Comparison of ENCODE assay signal across 15 cellular contexts in genomic region chr4:105657117-105657765, GRCh38. TPM values are rescaled to one million over a fixed set of nuclear protein-coding genes. Genes with fewer than 3 reads are reported as not detected.
DNase-seq lines count a peak whose midpoint lies in the region; ATAC-seq and TF ChIP-seq lines count a peak whose summit lies in the region.
"Had no signal": no experiment of that assay in that cellular context is flagged by ENCODE, and none has a peak within 500 bp of the region (broad histone marks: within the 10 kb centered on the region; RNA-seq: fewer than 3 reads in every experiment).

No MANE protein-coding gene starts in this region.

- POLR2A ChIA-PET in PC-3 (lab: Charles Lee; ENCODE audit: unreplicated experiment) = no interaction called here

- TF ChIP-seq CTCF in 22Rv1 (IDR thresholded peaks at IDR 0.05) (no peak), PC-3 (conservative IDR thresholded peaks at IDR 0.05; ENCODE audit: low read depth, low read length) (no peak), astrocyte of the cerebellum (IDR thresholded peaks at IDR 0.05; ENCODE audit: low read depth, low read length, missing control alignments) (no peak)

- no peaks in the 10 kb centered on the region for H3K79me2 ChIP-seq in PC-3 (ENCODE audit: low read length)
- H3K79me2 ChIP-seq in GM23248 (ENCODE audit: insufficient read depth) = no peaks in the 10 kb centered on the region

- H3K9ac ChIP-seq in PC-3 (ENCODE audit: low read length) (no peak overlapping the region), GM23248 (no peak overlapping the region)

- no peak overlapping the region for H3K4me2 ChIP-seq in PC-3 (ENCODE audit: low read length)
- H3K4me2 ChIP-seq in GM23248 (ENCODE audit: unreplicated experiment) = no peak overlapping the region

- ATAC-seq in PC-3 = peak; percentile 59
- ATAC-seq in HG02938 (IDR thresholded peaks at IDR 0.05; ENCODE audit: unreplicated experiment) = no peak

- H4K20me1 ChIP-seq in PC-3 (ENCODE audit: low read length) (no peaks in the 10 kb centered on the region), GM23248 (ENCODE audit: insufficient read depth) (no peaks in the 10 kb centered on the region)

- H3K4me3 ChIP-seq in PC-3 (ENCODE audit: low read length) = no peak overlapping the region
- no peak overlapping the region for H3K4me3 ChIP-seq in astrocyte of the cerebellum (ENCODE audit: low read depth, low read length)
- H3K4me3 ChIP-seq in GM23248 = no peak overlapping the region
- H3K4me3 ChIP-seq: HAP-1 had no signal

- no peaks in the 10 kb centered on the region for H3K4me1 Mint-ChIP-seq in activated T-cell treated with anti-CD3 and anti-CD28 coated beads, Interleukin-2, amount 50 U/mL, for 24 hours (ENCODE audit: low read depth)
- H3K4me1 Mint-ChIP-seq: B cell; CD4-positive, alpha-beta memory T cell had no signal

- CTCF ChIA-PET in PC-3 (lab: Charles Lee) = no interaction called here

- no peak overlapping the region for H3K4me3 Mint-ChIP-seq in activated T-cell treated with anti-CD3 and anti-CD28 coated beads, Interleukin-2, amount 50 U/mL, for 24 hours
- H3K4me3 Mint-ChIP-seq: B cell; CD4-positive, alpha-beta memory T cell had no signal

- no peaks in the 10 kb centered on the region for H3F3A ChIP-seq in PC-3 (ENCODE audit: low read length, unreplicated experiment)
- H3F3A ChIP-seq in GM23248 (ENCODE audit: insufficient read depth) = no peaks in the 10 kb centered on the region

- H3K4me1 ChIP-seq in PC-3 (ENCODE audit: insufficient read depth, low read length) (peaks cover 30% of the 10 kb centered on the region), GM23248 (ENCODE audit: insufficient read depth) (no peaks in the 10 kb centered on the region)
- H3K4me1 ChIP-seq: HAP-1 had no signal

- in situ Hi-C loops in astrocyte of the cerebellum (cut with HindIII; ENCODE audit: low sequenced_read_pairs) (no loop called here), GM23248 (cut with MboI) (no loop called here)

- peaks cover under 1% of the 10 kb centered on the region for H3K27me3 Mint-ChIP-seq in activated T-cell treated with anti-CD3 and anti-CD28 coated beads, Interleukin-2, amount 50 U/mL, for 24 hours

- H3K27ac Mint-ChIP-seq in activated T-cell treated with anti-CD3 and anti-CD28 coated beads, Interleukin-2, amount 50 U/mL, for 24 hours = no peak overlapping the region
- H3K27ac Mint-ChIP-seq: B cell; CD4-positive, alpha-beta memory T cell had no signal

- DNase-seq in PC-3 (peak; percentile 54), astrocyte of the cerebellum (ENCODE audit: low read depth) (peak; percentile 26), epithelial cell of prostate (ENCODE audit: low read depth, low spot score) (peak; percentile 29), GM23248 (no peak), NCI-H1048 (lab: John Stamatoyannopoulos, UW) (no peak)
- DNase-seq in activated T-cell treated with anti-CD3 and anti-CD28 coated beads, Interleukin-2, amount 50 U/mL, for 24 hours = no peak
- DNase-seq: C1 segment of cervical spinal cord; CD4-positive, alpha-beta memory T cell; DMS79 treated with DMSO at 0.1 percent for 48 hours; EL had no signal

- H3K9me2 ChIP-seq in PC-3 (replicated peaks; ENCODE audit: low read length) (no peaks in the 10 kb centered on the region), GM23248 (ENCODE audit: insufficient read depth) (no peaks in the 10 kb centered on the region)

- H3K9me3 ChIP-seq in PC-3 (ENCODE audit: low read length) = no peaks in the 10 kb centered on the region
- H3K9me3 ChIP-seq in GM23248 (ENCODE audit: low read depth) = no peaks in the 10 kb centered on the region
- H3K9me3 ChIP-seq: HAP-1 had no signal

- intact Hi-C loops in PC-3 (cut with micrococcal nuclease) = no loop called here

- no TSS peak for BruUV-seq in PC-3 (replicated peaks; lab: Mats Ljungman, UMichigan)

- H3K36me3 ChIP-seq in PC-3 (ENCODE audit: low read depth, low read length) (no peaks in the 10 kb centered on the region), GM23248 (ENCODE audit: low read depth) (no peaks in the 10 kb centered on the region)
- H3K36me3 ChIP-seq: HAP-1 had no signal

- H3K27ac ChIP-seq in 22Rv1 = peak overlapping the region; percentile 3; the same call in 1 of the 2 replicates
- peak overlapping the region; percentile 34 for H3K27ac ChIP-seq in PC-3 (ENCODE audit: low read length)
- no peak overlapping the region for H3K27ac ChIP-seq in epithelial cell of prostate
- no peak overlapping the region for H3K27ac ChIP-seq in GM23248
- H3K27ac ChIP-seq: HL-60 had no signal

- no peaks in the 10 kb centered on the region for H3K36me3 Mint-ChIP-seq in activated T-cell treated with anti-CD3 and anti-CD28 coated beads, Interleukin-2, amount 50 U/mL, for 24 hours (ENCODE audit: low read depth)
- H3K36me3 Mint-ChIP-seq: CD4-positive, alpha-beta memory T cell had no signal

- no peaks in the 10 kb centered on the region for H3K9me3 Mint-ChIP-seq in activated T-cell treated with anti-CD3 and anti-CD28 coated beads, Interleukin-2, amount 50 U/mL, for 24 hours
- H3K9me3 Mint-ChIP-seq: CD4-positive, alpha-beta memory T cell had no signal

- no peaks in the 10 kb centered on the region for H3K27me3 ChIP-seq in PC-3 (ENCODE audit: low read length)
- no peaks in the 10 kb centered on the region for H3K27me3 ChIP-seq in GM23248 (replicated peaks; ENCODE audit: insufficient read depth)

- no peak overlapping the region for H2AFZ ChIP-seq in PC-3 (ENCODE audit: low read length)
- H2AFZ ChIP-seq in GM23248 = no peak overlapping the region

RNA-seq across cellular contexts. Expression of gene INTS12, which starts 51.2 kb away (rescaled TPM):
- 12.6 and 13.3 TPM in 2 replicates for total RNA-seq in PC-3 (2014; rRNA removed)
- total RNA-seq in GM23248 (2014; rRNA removed; shearing (Covaris generic)) = 13.7 and 16.5 TPM in 2 replicates
- 24.6 and 25.7 TPM in 2 replicates for polyA plus RNA-seq in GM23248 (2016; fragmentation: Nextera tagmentation; extraction: Ambion mirVana)

RNA-seq across cellular contexts. Expression of gene GSTCD, which starts 51.3 kb away (rescaled TPM):
- 12.1 and 15.4 TPM in 2 replicates for total RNA-seq in PC-3 (2014; rRNA removed)
- 5.7 and 6.7 TPM in 2 replicates for total RNA-seq in GM23248 (2014; rRNA removed; shearing (Covaris generic))
- polyA plus RNA-seq in GM23248 (2016; fragmentation: Nextera tagmentation; extraction: Ambion mirVana) = 2.9 and 3.4 TPM in 2 replicates

Comparison
In these comparisons a context has a peak if more than half of its experiments do, and no peak if none do; other contexts are left out.
1. H3K27ac ChIP-seq: peak in 22Rv1 (single experiment) and PC-3 (single experiment); none in epithelial cell of prostate (single experiment) and GM23248 (single experiment).
2. DNase-seq: peak in PC-3 (single experiment), astrocyte of the cerebellum (single experiment) and epithelial cell of prostate (single experiment); none in activated T-cell treated with anti-CD3 and anti-CD28 coated beads, Interleukin-2, amount 50 U/mL, for 24 hours (single experiment), GM23248 (single experiment) and NCI-H1048 (single experiment).